9 cellular contexts compared by ENCODE assay signal in genomic region chr16:79589495-79590134, GRCh38. TPM values are rescaled to one million over a fixed set of nuclear protein-coding genes. Genes with fewer than 3 reads are reported as not detected.
DNase-seq lines count a peak whose midpoint lies in the region; ATAC-seq and TF ChIP-seq lines count a peak whose summit lies in the region.
"Had no signal": no experiment of that assay in that cellular context is flagged by ENCODE, and none has a peak within 500 bp of the region (broad histone marks: within the 10 kb centered on the region; RNA-seq: fewer than 3 reads in every experiment).

No MANE protein-coding gene starts in this region.

- intact Hi-C loops in sigmoid colon (cut with DNase I) = no loop called here

- peak overlapping the region; percentile 40 for H3K4me3 ChIP-seq in H7 (ENCODE audit: insufficient read depth, low read depth, low read length)
- H3K4me3 ChIP-seq in sigmoid colon = peak overlapping the region; percentile 25 to 55 (median 48)
- H3K4me3 ChIP-seq in HAP-1 = no peak overlapping the region

- H3K4me1 ChIP-seq in sigmoid colon = peaks cover 0 to 12% (median 7%) of the 10 kb centered on the region in 4 donors
- H3K4me1 ChIP-seq in HAP-1 = peaks cover 12% of the 10 kb centered on the region

- no peak for TF ChIP-seq EP300 in sigmoid colon (IDR thresholded peaks at IDR 0.05)

- in situ Hi-C loops in HAP-1 (cut with MboI; ENCODE audit: low sequenced_read_pairs) = no loop called here

- no peaks in the 10 kb centered on the region for H3K9me3 ChIP-seq in sigmoid colon
- H3K9me3 ChIP-seq in HAP-1 = no peaks in the 10 kb centered on the region

- H3K27me3 ChIP-seq in H7 (ENCODE audit: control insufficient read depth, insufficient read depth, low read length) (peaks cover 19% of the 10 kb centered on the region), sigmoid colon (peaks cover 0 to 13% (median 10%) of the 10 kb centered on the region in 3 donors), HAP-1 (ENCODE audit: low read depth) (peaks cover 12% of the 10 kb centered on the region)

- H3K27ac ChIP-seq in cingulate gyrus (ENCODE audit: low read depth, low read length) = peak overlapping the region; percentile 16
- peak overlapping the region; percentile 51 to 77 (median 62) for H3K27ac ChIP-seq in sigmoid colon

- TF ChIP-seq CTCF in sigmoid colon (IDR thresholded peaks at IDR 0.05) = no peak

- H3K36me3 ChIP-seq in H7 (replicated peaks; ENCODE audit: control insufficient read depth, insufficient read depth, low read length) (no peaks in the 10 kb centered on the region), sigmoid colon (no peaks in the 10 kb centered on the region), HAP-1 (replicated peaks) (no peaks in the 10 kb centered on the region)

- TF ChIP-seq POLR2A in sigmoid colon (IDR thresholded peaks at IDR 0.05) = no peak

- no peak for ATAC-seq in GM19452 (IDR thresholded peaks at IDR 0.05; ENCODE audit: unreplicated experiment)
- ATAC-seq: Panc1 had no signal

- 16 to 27% methylated on average over 48 of the region's 48 CpGs for WGBS in sigmoid colon, 2 donors

- DNase-seq in H7 = peak; percentile 79
- DNase-seq in iPS-NIHi7 (ENCODE audit: extremely low spot score) = peak; percentile 48
- DNase-seq in sigmoid colon = no peak
- no peak for DNase-seq in NCI-H226
- DNase-seq in HAP-1 (ENCODE audit: low spot score in 2 of 2) = no peak
- DNase-seq in LoVo (ENCODE audit: low spot score) = no peak

RNA-seq across cellular contexts. Expression of gene MAF, which starts 10.9 kb away (rescaled TPM):
- 1.9 and 5.4 TPM in 2 replicates for total RNA-seq in H7 (2014; rRNA removed; shearing (Covaris generic))
- total RNA-seq in sigmoid colon = 10 to 100 TPM; 19.1 to 46.3 (median 36.2) TPM
- polyA plus RNA-seq in sigmoid colon = 10 to 100 TPM in 1 of 3 donors, 1 to 10 TPM in 2; 6.0 to 12.6 (median 9.2) TPM

Comparison
In these comparisons a context has a peak if more than half of its experiments do, and no peak if none do; other contexts are left out.
1. DNase-seq: peak in H7 (single experiment) and iPS-NIHi7 (single experiment); none in sigmoid colon (single experiment), NCI-H226 (single experiment), HAP-1 (0 of 2) and LoVo (single experiment).